11 cellular contexts compared by ENCODE assay signal in the genomic region with DNA sequence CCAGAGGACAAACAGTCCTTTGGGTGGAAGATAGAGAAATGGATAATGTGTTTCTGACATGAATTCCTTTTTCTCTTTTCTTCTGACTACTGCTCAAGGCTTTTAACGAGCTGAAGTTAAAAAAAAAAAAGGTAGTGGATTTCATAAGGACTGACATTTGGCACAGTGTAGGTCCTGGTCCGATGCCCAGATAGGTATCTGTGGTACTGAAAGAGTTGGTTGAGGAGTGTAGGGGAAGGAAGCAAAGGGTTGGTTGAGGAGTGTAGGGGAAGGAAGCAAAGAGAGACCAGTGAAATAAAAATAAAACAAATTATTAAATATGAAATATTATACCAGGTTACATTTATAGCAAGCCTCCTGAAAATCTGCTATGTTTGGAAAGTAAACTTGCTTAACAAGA. TPM values are rescaled to one million over a fixed set of nuclear protein-coding genes. Genes with fewer than 3 reads are reported as not detected.
DNase-seq lines count a peak whose midpoint lies in the region; ATAC-seq, FAIRE-seq and TF ChIP-seq lines count a peak whose summit lies in the region.
"Had no signal": no experiment of that assay in that cellular context is flagged by ENCODE, and none has a peak within 500 bp of the region (broad histone marks: within the 10 kb centered on the region; RNA-seq: fewer than 3 reads in every experiment).

No MANE protein-coding gene starts in this region.

- peak overlapping the region; percentile 42 for H3K4me2 ChIP-seq in parathyroid adenoma (ENCODE audit: low read length)

- H3K9ac ChIP-seq in parathyroid adenoma = no peak overlapping the region

- ATAC-seq in Right ventricle myocardium inferior = no peak
- ATAC-seq in GM18867 (IDR thresholded peaks at IDR 0.05; ENCODE audit: unreplicated experiment) = no peak
- ATAC-seq in HG03095 (IDR thresholded peaks at IDR 0.05; ENCODE audit: unreplicated experiment) = no peak
- ATAC-seq: T-cell had no signal

- intact Hi-C loops in Right ventricle myocardium inferior (cut with DNase I) = no loop called here

- H3K36me3 ChIP-seq in cardiac muscle cell = peaks cover 9% of the 10 kb centered on the region
- H3K36me3 ChIP-seq in right atrium auricular region = peaks cover 10% of the 10 kb centered on the region
- H3K36me3 ChIP-seq in parathyroid adenoma (ENCODE audit: control insufficient read depth, insufficient read depth, low read length) = no peaks in the 10 kb centered on the region

- peak in 1 of 2 donors; percentile 67 for DNase-seq in cardiac muscle cell (ENCODE audit: low read depth in 1 of 2, low spot score in 1 of 2)
- no peak for DNase-seq in Right ventricle myocardium inferior (ENCODE audit: missing footprints)
- DNase-seq in right atrium auricular region (ENCODE audit: low spot score) = no peak
- DNase-seq in NCI-H2227 (lab: John Stamatoyannopoulos, UW; ENCODE audit: unreplicated experiment) = no peak
- DNase-seq in HTR-8/SVneo (ENCODE audit: insufficient read length, low spot score) = no peak
- DNase-seq: activated CD4-positive, alpha-beta T cell treated with anti-CD3 and anti-CD28 coated beads, Interleukin-2, amount 50 U/mL, for 1 hour; T-cell had no signal

- H3K4me1 ChIP-seq in cardiac muscle cell (ENCODE audit: low read depth) = peaks cover 17% of the 10 kb centered on the region
- peaks cover 0 to 35% of the 10 kb centered on the region in 2 donors for H3K4me1 ChIP-seq in right atrium auricular region
- peaks cover 27% of the 10 kb centered on the region for H3K4me1 ChIP-seq in parathyroid adenoma

- H3K27me3 ChIP-seq in cardiac muscle cell (no peaks in the 10 kb centered on the region), right atrium auricular region (no peaks in the 10 kb centered on the region), parathyroid adenoma (ENCODE audit: control insufficient read depth, insufficient read depth, low read length) (no peaks in the 10 kb centered on the region)

- H2AFZ ChIP-seq in parathyroid adenoma = peak overlapping the region; percentile 68

- H3K9me3 ChIP-seq in cardiac muscle cell (ENCODE audit: low read depth) = no peaks in the 10 kb centered on the region
- H3K9me3 ChIP-seq in right atrium auricular region = no peaks in the 10 kb centered on the region
- no peaks in the 10 kb centered on the region for H3K9me3 ChIP-seq in parathyroid adenoma (ENCODE audit: control insufficient read depth, low read length)

- no peak for TF ChIP-seq CTCF in cardiac muscle cell (IDR thresholded peaks at IDR 0.05; ENCODE audit: low read depth, low read length)
- TF ChIP-seq CTCF in right atrium auricular region (IDR thresholded peaks at IDR 0.05) = no peak
- TF ChIP-seq CTCF in parathyroid adenoma (IDR thresholded peaks at IDR 0.05) = no peak

- H3K27ac ChIP-seq in cardiac muscle cell = peak overlapping the region; percentile 73
- peak overlapping the region; percentile 30 to 54 for H3K27ac ChIP-seq in right atrium auricular region
- H3K27ac ChIP-seq in parathyroid adenoma = peak overlapping the region; percentile 92
- H3K27ac ChIP-seq: epithelial cell of prostate had no signal

- FAIRE-seq in HTR-8/SVneo (lab: Jason Lieb, UNC) = no peak

- peaks cover 17% of the 10 kb centered on the region for H3K79me2 ChIP-seq in parathyroid adenoma

- H3K4me3 ChIP-seq in cardiac muscle cell (no peak overlapping the region), right atrium auricular region (no peak overlapping the region), parathyroid adenoma (ENCODE audit: low read depth, low read length) (peak overlapping the region; percentile 2)

RNA-seq across cellular contexts. Expression of a gene that starts 11.8 kb away (rescaled TPM):
- total RNA-seq in cardiac muscle cell (93.8 and 106 TPM in 2 replicates), Right ventricle myocardium inferior (69.2 TPM), right atrium auricular region (10 to 100 TPM; 57.5 to 75.8 TPM)
- polyA plus RNA-seq in cardiac muscle cell = 44.5 and 49.4 TPM in 2 replicates

Comparison
In these comparisons a context has a peak if more than half of its experiments do, and no peak if none do; other contexts are left out.
1. H3K27ac ChIP-seq: peak in every context shown above with its lines; median percentile 92 in parathyroid adenoma; 73 in cardiac muscle cell; 42 in right atrium auricular region.